15 cellular contexts compared by ENCODE assay signal in the genomic region with DNA sequence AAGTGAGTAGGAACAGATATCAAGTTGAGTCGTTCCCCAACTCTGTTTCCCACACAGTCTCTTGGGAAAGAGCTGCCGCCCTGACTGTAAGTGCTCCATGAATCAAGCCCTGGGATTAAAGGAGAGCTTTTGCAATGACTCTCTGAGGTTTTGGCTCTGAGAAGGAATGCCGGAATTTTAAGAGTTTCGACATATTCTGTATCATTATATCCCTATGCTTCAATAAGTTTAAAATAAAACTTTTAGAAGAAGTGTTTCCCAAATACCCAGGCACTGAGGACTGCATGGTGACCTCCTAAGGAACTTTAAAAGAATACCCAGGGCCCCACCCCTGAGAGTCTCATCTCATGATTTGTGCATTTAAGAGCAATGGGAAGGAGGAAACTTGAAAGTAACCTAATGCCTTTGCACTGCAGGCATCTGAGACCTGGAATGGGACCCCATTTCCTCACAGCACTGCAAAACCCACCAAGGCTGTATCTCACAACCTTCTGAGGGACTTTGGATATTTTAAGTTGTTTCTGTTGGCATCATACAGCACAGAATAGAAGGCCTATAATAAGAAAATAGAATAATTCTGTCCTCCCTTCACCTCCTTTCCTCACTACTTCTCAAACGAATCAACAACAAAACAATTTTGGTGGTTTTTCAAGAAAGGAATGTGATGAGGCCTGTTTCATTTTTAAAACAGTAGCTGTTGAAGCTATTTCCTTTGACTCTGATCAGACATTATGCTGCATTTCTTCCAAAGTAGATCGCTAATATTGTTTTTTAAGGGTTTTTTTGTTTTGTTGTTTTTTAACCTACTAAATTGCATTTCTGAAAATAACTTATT.
DNase-seq lines count a peak whose midpoint lies in the region; ATAC-seq and TF ChIP-seq lines count a peak whose summit lies in the region.
"Had no signal": no experiment of that assay in that cellular context is flagged by ENCODE, and none has a peak within 500 bp of the region (broad histone marks: within the 10 kb centered on the region; RNA-seq: fewer than 3 reads in every experiment).

No MANE protein-coding gene starts in this region.

- H3K4me3 ChIP-seq in cardiac fibroblast (replicated peaks in 1 of 2; ENCODE audit: low read depth in 2 of 2, low read length in 2 of 2), result no peak overlapping the region
- no peak overlapping the region for H3K4me3 ChIP-seq in thoracic aorta
- H3K4me3 ChIP-seq in Caco-2 (ENCODE audit: low read depth, low read length), result no peak overlapping the region
- H3K4me3 ChIP-seq: skin epidermis had no signal

- H3K27ac Mint-ChIP-seq in Caco-2 (ENCODE audit: unreplicated experiment), result no peak overlapping the region

- peak overlapping the region; percentile 59 to 64 for H3K27ac ChIP-seq in thoracic aorta
- H3K27ac ChIP-seq: epithelial cell of prostate had no signal

- H3K36me3 ChIP-seq in thoracic aorta (no peaks in the 10 kb centered on the region), Caco-2 (ENCODE audit: control insufficient read depth, insufficient read depth, low read length) (no peaks in the 10 kb centered on the region)

- TF ChIP-seq CTCF in cardiac fibroblast (IDR thresholded peaks at IDR 0.05; ENCODE audit: low read depth, low read length), result no peak
- TF ChIP-seq CTCF in thoracic aorta (IDR thresholded peaks at IDR 0.05), result no peak
- no peak for TF ChIP-seq CTCF in Caco-2 (IDR thresholded peaks at IDR 0.05; ENCODE audit: insufficient read depth in 1 of 2, low read depth in 1 of 2, low read length in 1 of 2, severe bottlenecking in 1 of 2, unreplicated experiment in 1 of 2)

- ATAC-seq in thoracic aorta (ENCODE audit: insufficient number of reproducible peaks, low FRiP score, low read depth), result peak; percentile 69

- DNase-seq in HS-27A (ENCODE audit: low read depth) (peak; percentile 76), cardiac fibroblast (ENCODE audit: low read depth in 2 of 2) (peak; percentile 96), kidney tubule cell (ENCODE audit: low spot score) (peak; percentile 38), thoracic aorta (ENCODE audit: low spot score) (no peak), DMS 273 treated with DMSO at 0.1 percent for 48 hours (lab: John Stamatoyannopoulos, UW) (no peak), Caco-2 (no peak), NCI-H2029 treated with DMSO at 0.1 percent for 48 hours (lab: John Stamatoyannopoulos, UW) (no peak), activated gamma-delta T cell treated with Interleukin-2 at 50 U/mL for 16 hours (no peak)
- DNase-seq: activated CD4-positive, CD25-positive, alpha-beta regulatory T cell treated with anti-CD3 and anti-CD28 coated beads, Interleukin-2, amount 50 U/mL, for 72 hours; activated naive CD4-positive, alpha-beta T cell treated with Interleukin-2 at 50 U/mL for 16 hours; DND-41; NCI-H1694 treated with DMSO at 0.1 percent for 48 hours; OCI-M1 had no signal

- H3K4me1 ChIP-seq in thoracic aorta (ENCODE audit: control insufficient read depth in 1 of 2, low read depth in 2 of 2) (peaks cover 0 to 18% of the 10 kb centered on the region in 2 donors), Caco-2 (no peaks in the 10 kb centered on the region)

- intact Hi-C loops in Caco-2 (cut with micrococcal nuclease; ENCODE audit: unreplicated experiment), result no loop called here

- H3K4me1 Mint-ChIP-seq in Caco-2 (ENCODE audit: low read depth, unreplicated experiment), result no peaks in the 10 kb centered on the region

- CTCF ChIA-PET in Caco-2 (lab: Charles Lee), result no interaction called here

- no TSS peak for BruUV-seq in Caco-2 (replicated peaks; lab: Mats Ljungman, UMichigan)

- POLR2A ChIA-PET in Caco-2 (lab: Charles Lee), result no interaction called here

- H3K36me3 Mint-ChIP-seq in Caco-2 (ENCODE audit: insufficient read depth, unreplicated experiment), result no peaks in the 10 kb centered on the region

- no peaks in the 10 kb centered on the region for H3K27me3 ChIP-seq in thoracic aorta (replicated peaks; ENCODE audit: insufficient read depth)
- H3K27me3 ChIP-seq in Caco-2 (replicated peaks; ENCODE audit: control insufficient read depth, insufficient read depth, low read length), result no peaks in the 10 kb centered on the region

- H3K27me3 Mint-ChIP-seq in Caco-2 (ENCODE audit: insufficient read depth, unreplicated experiment), result no peaks in the 10 kb centered on the region

- H3K4me3 Mint-ChIP-seq in Caco-2 (ENCODE audit: unreplicated experiment), result no peak overlapping the region

- no peaks in the 10 kb centered on the region for H3K9me3 ChIP-seq in thoracic aorta
- H3K9me3 ChIP-seq in Caco-2, result no peaks in the 10 kb centered on the region

- H3K9me3 Mint-ChIP-seq in Caco-2 (ENCODE audit: unreplicated experiment), result no peaks in the 10 kb centered on the region

Comparison
In these comparisons a context has a peak if more than half of its experiments do, and no peak if none do; other contexts are left out.
1. DNase-seq: peak in HS-27A (single experiment), cardiac fibroblast (2 of 2) and kidney tubule cell (single experiment); none in thoracic aorta (single experiment), DMS 273 treated with DMSO at 0.1 percent for 48 hours (single experiment), Caco-2 (0 of 2), NCI-H2029 treated with DMSO at 0.1 percent for 48 hours (single experiment) and activated gamma-delta T cell treated with Interleukin-2 at 50 U/mL for 16 hours (single experiment).